16 cellular contexts compared by ENCODE assay signal in genomic region chr12:65662590-65662989, GRCh38.
DNase-seq lines count a peak whose midpoint lies in the region; ATAC-seq, FAIRE-seq and TF ChIP-seq lines count a peak whose summit lies in the region.
"Had no signal": no experiment of that assay in that cellular context is flagged by ENCODE, and none has a peak within 500 bp of the region (broad histone marks: within the 10 kb centered on the region; RNA-seq: fewer than 3 reads in every experiment).

No MANE protein-coding gene starts in this region.

- no peaks in the 10 kb centered on the region for H3K27me3 Mint-ChIP-seq in astrocyte (ENCODE audit: low read depth, unreplicated experiment)

- H4K20me1 ChIP-seq in Karpas-422 (ENCODE audit: insufficient read depth, low read depth, low read length): no peaks in the 10 kb centered on the region
- no peaks in the 10 kb centered on the region for H4K20me1 ChIP-seq in PC-3 (ENCODE audit: low read length)
- no peaks in the 10 kb centered on the region for H4K20me1 ChIP-seq in astrocyte (ENCODE audit: insufficient read depth, low read length)

- H3K36me3 ChIP-seq in Karpas-422 (ENCODE audit: insufficient read depth, low read length): no peaks in the 10 kb centered on the region
- no peaks in the 10 kb centered on the region for H3K36me3 ChIP-seq in PC-3 (ENCODE audit: low read depth, low read length)
- H3K36me3 ChIP-seq in astrocyte (ENCODE audit: insufficient read depth, low read length): no peaks in the 10 kb centered on the region
- H3K36me3 ChIP-seq: HAP-1 had no signal

- H3K9me2 ChIP-seq in Karpas-422 (replicated peaks; ENCODE audit: insufficient read depth, low read length): no peaks in the 10 kb centered on the region
- no peaks in the 10 kb centered on the region for H3K9me2 ChIP-seq in PC-3 (replicated peaks; ENCODE audit: low read length)

- H3K9me3 ChIP-seq in Karpas-422 (ENCODE audit: low read length) (no peaks in the 10 kb centered on the region), PC-3 (ENCODE audit: low read length) (no peaks in the 10 kb centered on the region), astrocyte (ENCODE audit: insufficient read depth, low read depth, low read length) (peaks cover 5% of the 10 kb centered on the region)
- H3K9me3 ChIP-seq: HAP-1 had no signal

- H3K27ac ChIP-seq in Karpas-422 (ENCODE audit: low read length): no peak overlapping the region
- H3K27ac ChIP-seq in PC-3 (ENCODE audit: low read length): peak overlapping the region; percentile 78
- H3K27ac ChIP-seq in astrocyte (ENCODE audit: low read depth, low read length): peak overlapping the region; percentile 52

- intact Hi-C loops in PC-3 (cut with micrococcal nuclease): no loop called here

- H3K9ac ChIP-seq in Karpas-422 (ENCODE audit: low read length): no peak overlapping the region
- peak overlapping the region; percentile 26; the same call in 1 of the 2 replicates for H3K9ac ChIP-seq in PC-3 (ENCODE audit: low read length)
- H3K9ac ChIP-seq in astrocyte (ENCODE audit: low read length): no peak overlapping the region

- H3F3A ChIP-seq in PC-3 (ENCODE audit: low read length, unreplicated experiment): peaks cover 4% of the 10 kb centered on the region

- no TSS peak for BruUV-seq in PC-3 (replicated peaks; lab: Mats Ljungman, UMichigan)

- H3K4me3 ChIP-seq in Karpas-422 (ENCODE audit: low read length) (no peak overlapping the region), PC-3 (ENCODE audit: low read length) (no peak overlapping the region), astrocyte (ENCODE audit: insufficient read depth, low read depth, low read length) (no peak overlapping the region)
- H3K4me3 ChIP-seq: HAP-1 had no signal

- peak; percentile 26 for DNase-seq in Karpas-422
- no peak for DNase-seq in PC-3
- no peak for DNase-seq in astrocyte (ENCODE audit: low read depth)
- DNase-seq in hepatic stellate cell (ENCODE audit: low spot score): no peak
- DNase-seq: C1 segment of cervical spinal cord; CD4-positive, alpha-beta memory T cell; DMS79 had no signal

- FAIRE-seq in astrocyte (lab: Jason Lieb, UNC): no peak
- FAIRE-seq: A204.1, GM12891, GM19239, H1 had no signal

- no peaks in the 10 kb centered on the region for H3K79me2 ChIP-seq in Karpas-422 (ENCODE audit: low read length)
- H3K79me2 ChIP-seq in PC-3 (ENCODE audit: low read length): 0 out of 2 replicates have a peak, but pooled peaks cover 3% of the 10 kb centered on the region
- no peaks in the 10 kb centered on the region for H3K79me2 ChIP-seq in astrocyte (ENCODE audit: insufficient read depth, low read length)

- H3K4me1 Mint-ChIP-seq in astrocyte (ENCODE audit: low read depth, unreplicated experiment): peaks cover 26% of the 10 kb centered on the region
- H3K4me1 Mint-ChIP-seq: B cell; CD4-positive, alpha-beta memory T cell had no signal

- H2AFZ ChIP-seq in Karpas-422 (ENCODE audit: low read length): no peak overlapping the region
- H2AFZ ChIP-seq in PC-3 (ENCODE audit: low read length): no peak overlapping the region
- H2AFZ ChIP-seq in astrocyte (ENCODE audit: low read depth, low read length): no peak overlapping the region

- H3K36me3 Mint-ChIP-seq in astrocyte (ENCODE audit: low read depth, unreplicated experiment): no peaks in the 10 kb centered on the region
- H3K36me3 Mint-ChIP-seq: CD4-positive, alpha-beta memory T cell had no signal

- CTCF ChIA-PET in PC-3 (lab: Charles Lee): no interaction called here

- ATAC-seq in PC-3: no peak
- ATAC-seq in HG02678 (IDR thresholded peaks at IDR 0.05; ENCODE audit: unreplicated experiment): no peak
- ATAC-seq in HG03025 (IDR thresholded peaks at IDR 0.05; ENCODE audit: low FRiP score, unreplicated experiment): no peak
- ATAC-seq in GM21737 (IDR thresholded peaks at IDR 0.05; ENCODE audit: unreplicated experiment): no peak

- H3K27me3 ChIP-seq in Karpas-422 (ENCODE audit: low read length) (no peaks in the 10 kb centered on the region), PC-3 (ENCODE audit: low read length) (no peaks in the 10 kb centered on the region), astrocyte (ENCODE audit: insufficient read depth, low read length) (no peaks in the 10 kb centered on the region)

- POLR2A ChIA-PET in PC-3 (lab: Charles Lee; ENCODE audit: unreplicated experiment): no interaction called here

- no peak overlapping the region for H3K4me3 Mint-ChIP-seq in astrocyte (ENCODE audit: unreplicated experiment)
- H3K4me3 Mint-ChIP-seq: B cell; CD4-positive, alpha-beta memory T cell had no signal

- H3K27ac Mint-ChIP-seq in astrocyte (ENCODE audit: unreplicated experiment): no peak overlapping the region
- H3K27ac Mint-ChIP-seq: B cell; CD4-positive, alpha-beta memory T cell had no signal

- H3K9me3 Mint-ChIP-seq in astrocyte (ENCODE audit: unreplicated experiment): peaks cover 15% of the 10 kb centered on the region

- H3K4me2 ChIP-seq in Karpas-422 (ENCODE audit: low read depth, low read length, poor library complexity, severe bottlenecking) (no peak overlapping the region), PC-3 (ENCODE audit: low read length) (no peak overlapping the region), astrocyte (ENCODE audit: low read length) (no peak overlapping the region)

- no peak for TF ChIP-seq CTCF in PC-3 (conservative IDR thresholded peaks at IDR 0.05; ENCODE audit: low read depth, low read length)
- no peak for TF ChIP-seq CTCF in astrocyte (IDR thresholded peaks at IDR 0.05; ENCODE audit: insufficient read depth, low read depth, low read length)

- H3K4me1 ChIP-seq in Karpas-422 (ENCODE audit: low read length) (no peaks in the 10 kb centered on the region), PC-3 (ENCODE audit: insufficient read depth, low read length) (peaks cover 13% of the 10 kb centered on the region), astrocyte (ENCODE audit: insufficient read depth, low read length) (peaks cover 25% of the 10 kb centered on the region)
- H3K4me1 ChIP-seq: HAP-1 had no signal
